ENCODE assay signal across 1 cellular context in the genomic region with DNA sequence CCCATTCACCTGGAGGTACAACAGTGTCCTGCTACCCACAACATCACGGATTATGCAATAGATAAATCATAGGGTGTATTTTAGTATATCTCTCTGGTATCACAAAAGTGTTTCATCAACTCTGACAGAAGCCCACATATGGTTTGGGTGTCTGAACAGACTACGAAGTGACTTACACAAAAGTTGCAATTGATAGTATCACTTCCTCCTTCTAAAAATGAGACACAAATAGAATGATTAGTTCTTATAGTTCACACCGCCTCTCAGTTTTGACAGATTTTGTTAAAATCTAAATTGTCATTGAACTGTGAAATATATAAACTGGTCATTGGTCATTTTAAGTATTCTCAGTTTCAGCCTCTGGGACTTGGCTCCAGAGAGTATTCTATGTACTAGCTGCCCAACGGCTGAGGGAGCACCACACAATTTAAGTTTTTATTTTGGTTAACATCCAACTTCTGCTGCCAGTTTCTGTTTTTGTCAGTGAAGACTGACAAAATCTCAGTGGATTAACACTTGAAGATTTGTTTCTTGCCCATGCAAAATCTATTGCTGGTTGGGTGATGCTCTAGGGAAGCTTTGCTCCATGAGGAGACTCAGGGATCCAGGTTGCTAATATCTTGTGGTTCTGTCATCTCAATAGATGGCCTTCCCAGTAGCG.
TF ChIP-seq lines count a peak whose summit lies in the region.

No MANE protein-coding gene starts in this region.

TF ChIP-seq in H1, 55 proteins besides CTCF, POLR2A, EP300 and RAD21 (continued from another document):
- TF ChIP-seq, protein P1, sequence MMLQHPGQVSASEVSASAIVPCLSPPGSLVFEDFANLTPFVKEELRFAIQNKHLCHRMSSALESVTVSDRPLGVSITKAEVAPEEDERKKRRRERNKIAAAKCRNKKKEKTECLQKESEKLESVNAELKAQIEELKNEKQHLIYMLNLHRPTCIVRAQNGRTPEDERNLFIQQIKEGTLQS (IDR thresholded peaks at IDR 0.05; ENCODE audit: insufficient read depth, low read depth, low read length), result no peak
- TF ChIP-seq TAF1 (IDR thresholded peaks at IDR 0.05; ENCODE audit: low read depth, low read length) (no peak), FOSL1 (IDR thresholded peaks at IDR 0.05; ENCODE audit: insufficient read depth, low read depth, low read length) (no peak), TEAD4 (IDR thresholded peaks at IDR 0.05; ENCODE audit: low read depth, low read length) (no peak)
